In the genomic region with DNA sequence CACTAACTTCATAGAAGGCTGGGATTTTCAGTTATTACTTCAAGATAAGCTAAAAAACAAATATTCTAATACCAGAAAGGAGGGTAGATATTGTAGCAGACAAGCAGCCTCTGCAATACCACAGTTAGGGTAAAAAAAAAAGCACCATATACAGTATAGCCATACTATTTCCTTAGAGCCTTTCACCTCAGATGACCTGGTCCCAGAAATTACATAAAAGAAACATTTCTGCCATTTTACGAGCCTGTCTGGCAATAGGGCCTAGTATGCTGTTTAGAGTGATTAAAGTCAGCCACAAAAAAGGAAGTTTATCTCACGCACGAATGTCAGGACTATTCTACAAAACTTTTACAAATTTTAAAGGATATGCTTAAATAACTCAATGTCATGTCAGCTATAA, we compare ENCODE assay signal across 22 cellular contexts.
DNase-seq lines count a peak whose midpoint lies in the region; ATAC-seq and TF ChIP-seq lines count a peak whose summit lies in the region.
"Had no signal": no experiment of that assay in that cellular context is flagged by ENCODE, and none has a peak within 500 bp of the region (broad histone marks: within the 10 kb centered on the region; RNA-seq: fewer than 3 reads in every experiment).

No MANE protein-coding gene starts in this region.

- no peak for TF ChIP-seq CTCF in chondrocyte (IDR thresholded peaks at IDR 0.05)

- no peak overlapping the region for H3K27ac Mint-ChIP-seq in chondrocyte (ENCODE audit: unreplicated experiment)
- H3K27ac Mint-ChIP-seq: B cell, CD14-positive monocyte had no signal

- DNase-seq in SKM-1 treated with dmso at 0.1 percent for 144 hours (lab: John Stamatoyannopoulos, UW; ENCODE audit: unreplicated experiment) (peak; percentile 19), SKM-1 (lab: John Stamatoyannopoulos, UW; ENCODE audit: unreplicated experiment) (no peak), MV-4-11 (lab: John Stamatoyannopoulos, UW) (peak; percentile 72), OCI-M1 (lab: John Stamatoyannopoulos, UW) (peak; percentile 69), GM03348 (ENCODE audit: low spot score) (no peak), chondrocyte (ENCODE audit: low spot score) (no peak)
- DNase-seq in activated CD4-positive, alpha-beta T cell treated with anti-CD3 and anti-CD28 coated beads for 4 hours = no peak
- DNase-seq: DMS53, EL, H7, NCI-H1092 treated with DMSO at 0.1 percent for 48 hours, NCI-H1436 treated with DMSO at 0.1 percent for 48 hours, NCI-H2081, NCI-H2171, NCI-H345, NCI-H526, SJCRH30, T-helper 2 cell had no signal

- no peaks in the 10 kb centered on the region for H3K4me1 Mint-ChIP-seq in chondrocyte (ENCODE audit: low read depth)
- H3K4me1 Mint-ChIP-seq: B cell, CD14-positive monocyte had no signal

- no peaks in the 10 kb centered on the region for H3K27me3 Mint-ChIP-seq in chondrocyte (ENCODE audit: low read depth)
- H3K27me3 Mint-ChIP-seq: B cell had no signal

- peaks cover 3% of the 10 kb centered on the region for H3K9me3 Mint-ChIP-seq in chondrocyte (ENCODE audit: low read depth)

- no peak for ATAC-seq in GM21576 (IDR thresholded peaks at IDR 0.05; ENCODE audit: unreplicated experiment)
- ATAC-seq: Panc1 had no signal

- no peak overlapping the region for H3K4me3 Mint-ChIP-seq in chondrocyte (ENCODE audit: unreplicated experiment)
- H3K4me3 Mint-ChIP-seq: B cell, CD14-positive monocyte had no signal

- no peaks in the 10 kb centered on the region for H3K36me3 Mint-ChIP-seq in chondrocyte (ENCODE audit: low read depth)
- H3K36me3 Mint-ChIP-seq: CD14-positive monocyte had no signal

Comparison
In these comparisons a context has a peak if more than half of its experiments do, and no peak if none do; other contexts are left out.
1. DNase-seq: peak in SKM-1 treated with dmso at 0.1 percent for 144 hours (single experiment), MV-4-11 (single experiment) and OCI-M1 (single experiment); none in SKM-1 (single experiment), GM03348 (single experiment), activated CD4-positive, alpha-beta T cell treated with anti-CD3 and anti-CD28 coated beads for 4 hours (0 of 2) and chondrocyte (single experiment).